9 cellular contexts compared by ENCODE assay signal in the genomic region with DNA sequence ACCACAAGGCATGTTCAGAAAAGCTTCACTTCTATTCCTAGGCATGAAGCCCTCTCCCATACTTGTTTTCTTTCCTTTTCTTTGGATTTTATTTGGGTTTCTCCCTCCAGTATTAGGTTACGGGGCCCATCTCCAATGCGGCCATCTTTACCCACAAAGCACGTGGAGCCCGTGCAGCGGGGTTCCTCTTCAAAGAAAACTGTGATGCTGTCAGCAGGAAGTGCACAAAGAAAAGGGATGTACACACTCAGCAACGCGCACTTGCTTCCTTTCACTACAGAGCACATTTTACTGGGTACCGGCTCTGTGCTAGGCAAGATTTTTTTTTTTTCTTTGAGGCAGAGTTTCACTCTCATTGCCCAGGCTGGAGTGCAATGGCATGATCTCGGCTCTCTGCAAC.
A peak's percentile ranks its signal among the peaks of the same experiment; 100 is the strongest.
DNase-seq lines count a peak whose midpoint lies in the region; ATAC-seq and TF ChIP-seq lines count a peak whose summit lies in the region.
"Had no signal": no experiment of that assay in that cellular context is flagged by ENCODE, and none has a peak within 500 bp of the region (broad histone marks: within the 10 kb centered on the region; RNA-seq: fewer than 3 reads in every experiment).

No MANE protein-coding gene starts in this region.

- no peaks in the 10 kb centered on the region for H3K36me3 ChIP-seq in heart right ventricle

- TF ChIP-seq CTCF in heart right ventricle (IDR thresholded peaks at IDR 0.05): no peak

- H3K9me3 ChIP-seq in heart right ventricle: no peaks in the 10 kb centered on the region

- WGBS in heart right ventricle, 2 donors: 54 to 67% methylated on average over 9 of the region's 9 CpGs

- H3K27me3 ChIP-seq in heart right ventricle: no peaks in the 10 kb centered on the region

- H3K27ac ChIP-seq in heart right ventricle: peak overlapping the region in 1 of 10 donors; percentile 75

- DNase-seq in MV-4-11 (lab: John Stamatoyannopoulos, UW) (peak; percentile 94), heart right ventricle (peak in 1 of 2 donors; percentile 29), COLO829 (ENCODE audit: low spot score) (no peak)
- DNase-seq in activated CD8-positive, alpha-beta memory T cell treated with anti-CD3 and anti-CD28 coated beads for 4 hours (ENCODE audit: low read depth in 2 of 2): peak; percentile 25 to 49
- DNase-seq in stimulated activated CD8-positive, alpha-beta memory T cell treated with anti-CD3 and anti-CD28 coated beads, Interleukin-15, amount 100 ng/mL, for 1 hour (ENCODE audit: low read depth): peak; percentile 3

- H3K4me3 ChIP-seq in heart right ventricle: no peak overlapping the region

- ATAC-seq in heart right ventricle (peak in 5 of 8 donors; percentile 24 to 67 (median 44)), GM19351 (IDR thresholded peaks at IDR 0.05; ENCODE audit: unreplicated experiment) (no peak), HG03457 (IDR thresholded peaks at IDR 0.05; ENCODE audit: unreplicated experiment) (no peak), GM19467 (IDR thresholded peaks at IDR 0.05; ENCODE audit: unreplicated experiment) (no peak)
- ATAC-seq: esophagus mucosa had no signal

- intact Hi-C loops in heart right ventricle (cut with DNase I): no loop called here

- peaks cover 0 to 24% (median 0%) of the 10 kb centered on the region in 9 donors for H3K4me1 ChIP-seq in heart right ventricle

Comparison
In these comparisons a context has a peak if more than half of its experiments do, and no peak if none do; other contexts are left out.
1. ATAC-seq: peak in heart right ventricle (5 of 8); none in GM19351 (single experiment), HG03457 (single experiment) and GM19467 (single experiment).